ENCODE assay signal across 8 cellular contexts in the genomic region with DNA sequence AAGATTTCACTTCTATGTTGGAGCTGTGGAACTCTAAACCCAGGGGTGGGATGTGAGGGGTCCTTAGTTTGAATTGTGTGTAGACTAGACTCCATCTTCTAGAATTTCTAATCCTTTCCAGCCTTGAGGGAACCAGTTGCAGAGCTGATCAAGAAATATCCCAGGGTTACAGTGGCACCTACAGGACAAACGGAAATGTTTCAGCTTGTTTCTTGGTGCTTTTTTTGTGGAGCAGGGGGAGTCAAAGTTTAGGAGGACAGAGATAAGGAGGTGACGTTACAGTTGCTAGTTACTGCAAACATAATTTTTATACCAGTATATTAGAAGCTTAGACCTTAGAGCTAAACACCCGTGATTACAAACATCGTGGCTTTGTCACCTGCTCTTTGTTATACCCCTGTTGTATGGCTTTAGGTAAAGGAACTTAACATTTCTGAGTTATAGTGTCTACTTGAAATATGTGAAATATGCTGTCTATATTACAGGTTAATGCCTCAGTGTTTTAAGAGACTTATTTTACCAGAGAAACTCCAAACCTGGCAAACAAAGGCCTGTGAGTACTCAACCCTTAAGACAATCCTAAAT.
DNase-seq lines count a peak whose midpoint lies in the region; ATAC-seq, FAIRE-seq and TF ChIP-seq lines count a peak whose summit lies in the region.

No MANE protein-coding gene starts in this region.

- no peak overlapping the region for H3K4me2 ChIP-seq in HepG2 (ENCODE audit: low read depth, low read length)

- H3K79me2 ChIP-seq in HepG2 (ENCODE audit: insufficient read depth, low read length) = no peaks in the 10 kb centered on the region

- no peaks in the 10 kb centered on the region for H3K36me3 ChIP-seq in HepG2 (replicated peaks in 1 of 2; ENCODE audit: control insufficient read depth in 1 of 2, insufficient read depth in 2 of 2, low read length in 2 of 2)

- no peaks in the 10 kb centered on the region for H3K27me3 Mint-ChIP-seq in brain

- H3K4me3 ChIP-seq in HepG2 (replicated peaks in 1 of 3; ENCODE audit: insufficient read depth in 1 of 3, low read depth in 2 of 3, low read length in 3 of 3) = no peak overlapping the region

- H3K4me1 ChIP-seq in HepG2 (ENCODE audit: insufficient read depth, low read length) = no peaks in the 10 kb centered on the region

- no peaks in the 10 kb centered on the region for H4K20me1 ChIP-seq in HepG2 (ENCODE audit: insufficient read depth, low read length)

- no peaks in the 10 kb centered on the region for H3K36me3 Mint-ChIP-seq in brain

- H3K27me3 ChIP-seq in HepG2 (ENCODE audit: control insufficient read depth in 1 of 2, insufficient read depth in 2 of 2, low read length in 2 of 2) = no peaks in the 10 kb centered on the region

- H3K4me1 Mint-ChIP-seq in brain = peaks cover 31% of the 10 kb centered on the region

- POLR2A ChIA-PET in HepG2 (lab: Yijun Ruan, JAX) = no interaction called here

- no TSS peak for BruUV-seq in HepG2 (replicated peaks; lab: Mats Ljungman, UMichigan)

- H3K9me3 Mint-ChIP-seq in brain = no peaks in the 10 kb centered on the region

- H3K9ac ChIP-seq in HepG2 (ENCODE audit: insufficient read depth, low read depth, low read length) = no peak overlapping the region

- peak overlapping the region in 1 of 5 experiments; percentile 19 for H3K27ac Mint-ChIP-seq in brain

- no peaks in the 10 kb centered on the region for H3K9me3 ChIP-seq in HepG2 (ENCODE audit: low read length)

- H3K4me3 Mint-ChIP-seq in brain = no peak overlapping the region

- no peak overlapping the region for H3K27ac ChIP-seq in HepG2 (ENCODE audit: extremely low read length, insufficient read depth, low read length)

- TF ChIP-seq EP300 in HepG2 (IDR thresholded peaks at IDR 0.05; ENCODE audit: low read depth in 2 of 2, low read length in 2 of 2) = no peak
- TF ChIP-seq EP300 in HepG2 (CRISPR knock-in tag; IDR thresholded peaks at IDR 0.05; ENCODE audit: borderline replicate concordance) = no peak

- CTCF ChIA-PET in HepG2 (lab: Yijun Ruan, JAX; ENCODE audit: low intra/inter-chr PET ratio, low total read pairs) = interaction anchor here (0.8 to 11.0 kb wide), 3 partner anchors 143 to 176 kb away, joined by 3 to 150 read pairs (median 52); no protein-coding TSS in a partner anchor

- WGBS in HepG2 (ENCODE audit: low lambda C conversion rate) = 3% methylated on average over 4 of the region's 4 CpGs

- no peak for TF ChIP-seq POLR2A in HepG2 (IDR thresholded peaks at IDR 0.05; ENCODE audit: insufficient read depth in 1 of 2, low read depth in 2 of 2, low read length in 2 of 2)

- no peak overlapping the region for H2AFZ ChIP-seq in HepG2 (ENCODE audit: low read length)

- TF ChIP-seq RAD21 in HepG2 (CRISPR knock-in tag; IDR thresholded peaks at IDR 0.05) = 0 out of 2 replicates have a peak, but pooled peaks have one; percentile 24

- ATAC-seq in GM18861 (IDR thresholded peaks at IDR 0.05; ENCODE audit: unreplicated experiment) (peak; percentile 47), HepG2 (peak; percentile 79), GM21786 (IDR thresholded peaks at IDR 0.05; ENCODE audit: unreplicated experiment) (no peak), HG02840 (IDR thresholded peaks at IDR 0.05; ENCODE audit: low FRiP score, unreplicated experiment) (no peak)

- intact Hi-C loops in HepG2 (cut with micrococcal nuclease; ENCODE audit: unreplicated experiment) = loop anchor here (1.0 kb wide), 1 partner anchor 177 kb away; no protein-coding TSS in a partner anchor

- DNase-seq in AG08395 (ENCODE audit: low spot score) (peak; percentile 9), NCI-H2171 treated with DMSO at 0.1 percent for 48 hours (lab: John Stamatoyannopoulos, UW) (peak; percentile 56), HepG2 (ENCODE audit: low spot score) (peak; percentile 44), AG08396 (ENCODE audit: low spot score) (no peak)

- FAIRE-seq in HepG2 (lab: Jason Lieb, UNC) = peak; percentile 86

- peak; percentile 61 to 74 for TF ChIP-seq CTCF in brain (conservative IDR thresholded peaks at IDR 0.05)
- TF ChIP-seq CTCF in HepG2 (CRISPR knock-in tag; IDR thresholded peaks at IDR 0.05) = peak; percentile 63

- in situ Hi-C loops in HepG2 (cut with HindIII; ENCODE audit: extremely low pct_ligation_motif_present, low pct_unique_long_range_greater_than_20kb) = loop anchor here (5.0 to 25.0 kb wide), 3 partner anchors 161 to 1401 kb away; no protein-coding TSS in a partner anchor

TF ChIP-seq in HepG2, 621 proteins besides CTCF, POLR2A, EP300 and RAD21:
- TF ChIP-seq, protein P1, sequence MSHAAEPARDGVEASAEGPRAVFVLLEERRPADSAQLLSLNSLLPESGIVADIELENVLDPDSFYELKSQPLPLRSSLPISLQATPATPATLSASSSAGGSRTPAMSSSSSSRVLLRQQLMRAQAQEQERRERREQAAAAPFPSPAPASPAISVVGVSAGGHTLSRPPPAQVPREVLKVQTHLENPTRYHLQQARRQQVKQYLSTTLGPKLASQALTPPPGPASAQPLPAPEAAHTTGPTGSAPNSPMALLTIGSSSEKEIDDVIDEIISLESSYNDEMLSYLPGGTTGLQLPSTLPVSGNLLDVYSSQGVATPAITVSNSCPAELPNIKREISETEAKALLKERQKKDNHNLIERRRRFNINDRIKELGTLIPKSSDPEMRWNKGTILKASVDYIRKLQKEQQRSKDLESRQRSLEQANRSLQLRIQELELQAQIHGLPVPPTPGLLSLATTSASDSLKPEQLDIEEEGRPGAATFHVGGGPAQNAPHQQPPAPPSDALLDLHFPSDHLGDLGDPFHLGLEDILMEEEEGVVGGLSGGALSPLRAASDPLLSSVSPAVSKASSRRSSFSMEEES (CRISPR knock-in tag; IDR thresholded peaks at IDR 0.05) = no peak
- peak; percentile 14; the same call in 1 of the 2 replicates for TF ChIP-seq SMC3 (IDR thresholded peaks at IDR 0.05; ENCODE audit: low read length)
- peak; percentile 79 for TF ChIP-seq STAG1 (CRISPR knock-in tag; IDR thresholded peaks at IDR 0.05)
- no peak for TF ChIP-seq SMAD9 (CRISPR knock-in tag; IDR thresholded peaks at IDR 0.05)
- TF ChIP-seq ASH2L (IDR thresholded peaks at IDR 0.05; ENCODE audit: insufficient read length, low read depth, low read length) = no peak

Comparison
In these comparisons a context has a peak if more than half of its experiments do, and no peak if none do; other contexts are left out.
1. ATAC-seq: peak in GM18861 (single experiment) and HepG2 (single experiment); none in GM21786 (single experiment) and HG02840 (single experiment).